13 cellular contexts compared by ENCODE assay signal in the genomic region with DNA sequence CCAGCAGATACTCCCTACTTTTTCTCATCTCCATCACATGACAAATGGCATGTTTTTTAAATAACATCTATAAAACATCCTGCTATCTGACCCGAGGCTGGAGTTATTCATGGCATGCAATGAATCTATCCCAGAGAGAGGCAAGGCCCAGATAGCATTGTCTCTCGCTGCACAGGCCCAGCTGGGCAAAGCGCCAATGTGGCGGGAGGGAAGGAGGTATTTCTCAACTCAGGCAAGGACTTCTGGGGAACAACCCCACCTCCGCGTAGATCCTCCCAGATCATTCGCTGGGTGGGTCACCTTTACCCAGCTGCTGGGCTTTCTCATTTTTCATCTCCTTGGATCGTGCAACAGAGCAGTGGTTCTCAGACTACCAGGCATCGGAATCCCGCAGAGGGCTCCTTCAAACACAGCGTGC. TPM values are rescaled to one million over a fixed set of nuclear protein-coding genes. Genes with fewer than 3 reads are reported as not detected.
A peak's percentile ranks its signal among the peaks of the same experiment; 100 is the strongest.
DNase-seq lines count a peak whose midpoint lies in the region; ATAC-seq, FAIRE-seq and TF ChIP-seq lines count a peak whose summit lies in the region.
"Had no signal": no experiment of that assay in that cellular context is flagged by ENCODE, and none has a peak within 500 bp of the region (broad histone marks: within the 10 kb centered on the region; RNA-seq: fewer than 3 reads in every experiment).

No MANE protein-coding gene starts in this region.

- 62% methylated on average over 7 of the region's 11 CpGs for WGBS in right lobe of liver (ENCODE audit: insufficient coverage, low coverage, low lambda C conversion rate, missing lambda C conversion rate)
- WGBS in HepG2 (ENCODE audit: low lambda C conversion rate) = 74% methylated on average over 8 of the region's 11 CpGs
- WGBS in aorta, 2 donors = 60 to 61% methylated on average over 11 of the region's 11 CpGs

- TF ChIP-seq POLR2A in right lobe of liver (IDR thresholded peaks at IDR 0.05) = no peak
- no peak for TF ChIP-seq POLR2A in HepG2 (IDR thresholded peaks at IDR 0.05; ENCODE audit: insufficient read depth in 1 of 2, low read depth in 2 of 2, low read length in 2 of 2)

- TF ChIP-seq EP300 in HepG2 (IDR thresholded peaks at IDR 0.05; ENCODE audit: low read depth in 2 of 2, low read length in 2 of 2) (no peak), HepG2 (CRISPR knock-in tag; IDR thresholded peaks at IDR 0.05; ENCODE audit: borderline replicate concordance) (no peak)

- CTCF ChIA-PET in HepG2 (lab: Yijun Ruan, JAX; ENCODE audit: low intra/inter-chr PET ratio, low total read pairs) = no interaction called here

- no TSS peak for BruUV-seq in HepG2 (replicated peaks; lab: Mats Ljungman, UMichigan)

- H3K27me3 ChIP-seq in right lobe of liver (no peaks in the 10 kb centered on the region), HepG2 (ENCODE audit: control insufficient read depth in 1 of 2, insufficient read depth in 2 of 2, low read length in 2 of 2) (peaks cover 0 to 6% of the 10 kb centered on the region in 2 experiments; a peak in 1 of 5 replicates), aorta (ENCODE audit: control insufficient read depth in 1 of 2, insufficient read depth in 2 of 2, low read length in 1 of 2) (no peaks in the 10 kb centered on the region), HAP-1 (ENCODE audit: low read depth) (no peaks in the 10 kb centered on the region)

- H2AFZ ChIP-seq in HepG2 (ENCODE audit: low read length) = no peak overlapping the region

- in situ Hi-C loops in HepG2 (cut with HindIII; ENCODE audit: extremely low pct_ligation_motif_present, low pct_unique_long_range_greater_than_20kb) = no loop called here
- in situ Hi-C loops in HAP-1 (cut with MboI; ENCODE audit: low sequenced_read_pairs) = no loop called here

- H3K27ac ChIP-seq in right lobe of liver (no peak overlapping the region), HepG2 (ENCODE audit: extremely low read length, insufficient read depth, low read length) (no peak overlapping the region), aorta (ENCODE audit: low read depth in 1 of 2, low read length in 2 of 2) (no peak overlapping the region)

- H3K9me3 ChIP-seq in right lobe of liver (no peaks in the 10 kb centered on the region), HepG2 (ENCODE audit: low read length) (no peaks in the 10 kb centered on the region), aorta (ENCODE audit: control insufficient read depth, low read length) (no peaks in the 10 kb centered on the region), HAP-1 (peaks cover 2% of the 10 kb centered on the region; the same call in 1 of the 2 replicates)

- FAIRE-seq in HepG2 (lab: Jason Lieb, UNC) = no peak
- FAIRE-seq: A204.1 had no signal

- ATAC-seq in right lobe of liver (peak in 3 of 4 donors; percentile 23 to 31 (median 30)), HepG2 (no peak), aorta (ENCODE audit: low FRiP score) (no peak), GM19395 (IDR thresholded peaks at IDR 0.05; ENCODE audit: unreplicated experiment) (no peak)
- ATAC-seq: naive thymus-derived CD8-positive, alpha-beta T cell had no signal

- H3K4me3 ChIP-seq in right lobe of liver (no peak overlapping the region), HepG2 (replicated peaks in 1 of 3; ENCODE audit: insufficient read depth in 1 of 3, low read depth in 2 of 3, low read length in 3 of 3) (no peak overlapping the region), choroid plexus epithelial cell (ENCODE audit: low read depth, low read length) (no peak overlapping the region), aorta (ENCODE audit: low read length in 2 of 2) (no peak overlapping the region), HAP-1 (no peak overlapping the region)

- H4K20me1 ChIP-seq in HepG2 (ENCODE audit: insufficient read depth, low read length) = no peaks in the 10 kb centered on the region

- DNase-seq in right lobe of liver = peak in 1 of 3 donors; percentile 55
- no peak for DNase-seq in HepG2 (ENCODE audit: low spot score)
- peak; percentile 97 for DNase-seq in choroid plexus epithelial cell (ENCODE audit: low read depth)
- DNase-seq in kidney tubule cell (ENCODE audit: low spot score) = peak; percentile 55
- peak; percentile 82 to 90 for DNase-seq in aorta
- DNase-seq in DMS79 (lab: John Stamatoyannopoulos, UW) = no peak
- no peak for DNase-seq in HAP-1 (ENCODE audit: low spot score in 2 of 2)
- DNase-seq: activated CD4-positive, alpha-beta T cell treated with anti-CD3 and anti-CD28 coated beads, Interleukin-2, amount 50 U/mL, for 1 hour; amniotic stem cell; glutamatergic neuron; naive thymus-derived CD8-positive, alpha-beta T cell had no signal

- POLR2A ChIA-PET in HepG2 (lab: Yijun Ruan, JAX) = no interaction called here

- intact Hi-C loops in right lobe of liver (cut with DNase I) = no loop called here
- intact Hi-C loops in HepG2 (cut with micrococcal nuclease; ENCODE audit: unreplicated experiment) = no loop called here
- intact Hi-C loops in aorta (cut with DNase I) = loop anchor here in 1 of 2 donors (10.0 kb wide), 1 partner anchor 56 kb away; a partner anchor contains a TSS

- TF ChIP-seq RAD21 in HepG2 (CRISPR knock-in tag; IDR thresholded peaks at IDR 0.05) = no peak

- H3K4me1 ChIP-seq in right lobe of liver (no peaks in the 10 kb centered on the region), HepG2 (ENCODE audit: insufficient read depth, low read length) (no peaks in the 10 kb centered on the region), aorta (ENCODE audit: control insufficient read depth in 1 of 2, insufficient read depth in 2 of 2, low read length in 2 of 2) (peaks cover 2% of the 10 kb centered on the region in 2 donors), HAP-1 (no peaks in the 10 kb centered on the region)

- no peak overlapping the region for H3K9ac ChIP-seq in HepG2 (ENCODE audit: insufficient read depth, low read depth, low read length)

- no peaks in the 10 kb centered on the region for H3K79me2 ChIP-seq in HepG2 (ENCODE audit: insufficient read depth, low read length)

- no peak overlapping the region for H3K4me2 ChIP-seq in HepG2 (ENCODE audit: low read depth, low read length)

- no peaks in the 10 kb centered on the region for H3K36me3 ChIP-seq in right lobe of liver
- H3K36me3 ChIP-seq in HepG2 (replicated peaks in 1 of 2; ENCODE audit: control insufficient read depth in 1 of 2, insufficient read depth in 2 of 2, low read length in 2 of 2) = no peaks in the 10 kb centered on the region
- peaks cover 0 to 1% of the 10 kb centered on the region in 2 donors for H3K36me3 ChIP-seq in aorta (ENCODE audit: control insufficient read depth in 1 of 2, insufficient read depth in 2 of 2, low read length in 1 of 2)
- no peaks in the 10 kb centered on the region for H3K36me3 ChIP-seq in HAP-1 (replicated peaks)

- TF ChIP-seq CTCF in right lobe of liver (IDR thresholded peaks at IDR 0.05) (no peak), HepG2 (CRISPR knock-in tag; IDR thresholded peaks at IDR 0.05) (no peak), choroid plexus epithelial cell (conservative IDR thresholded peaks at IDR 0.05; ENCODE audit: low read depth, low read length) (no peak)

TF ChIP-seq in HepG2, 621 proteins besides CTCF, POLR2A, EP300 and RAD21 (continues in another document):
- no peak for TF ChIP-seq NCOA2 (CRISPR knock-in tag; IDR thresholded peaks at IDR 0.05)
- no peak for TF ChIP-seq ZSCAN12 (CRISPR knock-in tag; IDR thresholded peaks at IDR 0.05)
- no peak for TF ChIP-seq ZNF616 (CRISPR knock-in tag; IDR thresholded peaks at IDR 0.05; ENCODE audit: low read depth)
- no peak for TF ChIP-seq KDM5B (CRISPR knock-in tag; IDR thresholded peaks at IDR 0.05; ENCODE audit: borderline replicate concordance)
- no peak for TF ChIP-seq ZSCAN30 (CRISPR knock-in tag; IDR thresholded peaks at IDR 0.05)
- no peak for TF ChIP-seq FOSL2 (CRISPR knock-in tag; IDR thresholded peaks at IDR 0.05)
- TF ChIP-seq NBN (conservative IDR thresholded peaks at IDR 0.05) = no peak

RNA-seq across cellular contexts. Expression of a gene that starts 59.8 kb away (rescaled TPM):
- total RNA-seq in right lobe of liver (1 to 10 TPM; 3.1 to 6.4 (median 5.2) TPM), HepG2 (2016; rRNA removed; fragmentation: Illumina TruSeq; extraction: Trizol) (not detected in 2 replicates), aorta (100 to 1,000 TPM; 113 to 133 TPM)
- not detected in 2 replicates for total RNA-seq in HepG2 (2016; cell fraction: cytosol; rRNA removed; fragmentation: Illumina TruSeq; extraction: Trizol; ENCODE audit: low read depth)
- not detected in 2 replicates for total RNA-seq in HepG2 (2016; cell fraction: insoluble cytoplasmic fraction; rRNA removed; fragmentation: Illumina TruSeq; extraction: Trizol)
- not detected in 2 replicates for total RNA-seq in HepG2 (2016; cell fraction: membrane; rRNA removed; fragmentation: Illumina TruSeq; extraction: Trizol)
- not detected in 2 replicates for total RNA-seq in HepG2 (2016; cell fraction: nucleus; rRNA removed; fragmentation: Illumina TruSeq; extraction: Trizol)
- polyA plus RNA-seq in HepG2 (2011; rRNA removed) (not detected in 2 replicates), aorta (10 to 100 TPM; 33.5 to 59.6 TPM)
- not detected in 2 replicates for polyA plus RNA-seq in HepG2 (2011; cell fraction: cytosol; rRNA removed)
- polyA plus RNA-seq in HepG2 (2011; cell fraction: nucleus; rRNA removed) = not detected in 2 replicates
- polyA plus RNA-seq in HepG2 (2012) = not detected in 2 replicates
- polyA plus RNA-seq in HepG2 (2016; cell fraction: cytosol; fragmentation: Illumina TruSeq; extraction: Trizol; ENCODE audit: low read depth) = not detected in 2 replicates
- not detected in 2 replicates for polyA plus RNA-seq in HepG2 (2016; cell fraction: insoluble cytoplasmic fraction; fragmentation: Illumina TruSeq; extraction: Trizol; ENCODE audit: low read depth)
- polyA plus RNA-seq in HepG2 (2016; cell fraction: membrane; fragmentation: Illumina TruSeq; extraction: Trizol; ENCODE audit: low read depth) = not detected in 2 replicates
- polyA plus RNA-seq in HepG2 (2016; cell fraction: nucleus; fragmentation: Illumina TruSeq; extraction: Trizol; ENCODE audit: insufficient read depth, low read depth) = not detected in 2 replicates
- polyA minus RNA-seq in HepG2 (2011; rRNA and poly(A)+ RNA removed; ENCODE audit: low replicate concordance) = not detected in 2 replicates
- polyA minus RNA-seq in HepG2 (2011; cell fraction: cytosol; rRNA and poly(A)+ RNA removed) = not detected in 2 replicates
- polyA minus RNA-seq in HepG2 (2011; cell fraction: nucleus; rRNA and poly(A)+ RNA removed) = not detected in 2 replicates
- total RNA-seq: naive thymus-derived CD8-positive, alpha-beta T cell had no signal
- polyA plus RNA-seq: naive thymus-derived CD8-positive, alpha-beta T cell had no signal

Comparison
In these comparisons a context has a peak if more than half of its experiments do, and no peak if none do; other contexts are left out.
1. ATAC-seq: peak in right lobe of liver (3 of 4); none in HepG2 (single experiment), aorta (single experiment) and GM19395 (single experiment).
2. DNase-seq: peak in choroid plexus epithelial cell (single experiment), kidney tubule cell (single experiment) and aorta (2 of 2); none in HepG2 (single experiment), DMS79 (single experiment) and HAP-1 (0 of 2).
3. RNA of a gene that starts 59.8 kb away (total RNA-seq): 113 to 133 TPM in aorta; 3.1 to 6.4 TPM in right lobe of liver and not detected in HepG2; every median in the first group is over 10 times any median in the second.